ENCODE assay signal across 8 cellular contexts in genomic region chr11:47249378-47249715, GRCh38. TPM values are rescaled to one million over a fixed set of nuclear protein-coding genes. Genes with fewer than 3 reads are reported as not detected.
A peak's percentile ranks its signal among the peaks of the same experiment; 100 is the strongest.
DNase-seq lines count a peak whose midpoint lies in the region; ATAC-seq and TF ChIP-seq lines count a peak whose summit lies in the region.

No MANE protein-coding gene starts in this region.

- peak overlapping the region; percentile 92 for H2AFZ ChIP-seq in ACC112 (ENCODE audit: low read length, unreplicated experiment)

- peak overlapping the region; percentile 72 to 95 for H3K9ac ChIP-seq in colonic mucosa (ENCODE audit: low read depth in 2 of 2, low read length in 2 of 2)

- H3K9me3 Mint-ChIP-seq in naive B cell = no peaks in the 10 kb centered on the region

- peaks cover 29% of the 10 kb centered on the region for H3K79me2 ChIP-seq in ACC112 (ENCODE audit: control insufficient read depth, insufficient read depth, low read length, unreplicated experiment)

- DNase-seq in colonic mucosa (no peak), naive B cell (no peak), hippocampal formation (lab: John Stamatoyannopoulos, UW) (no peak), NCI-H146 treated with DMSO at 0.1 percent for 48 hours (lab: John Stamatoyannopoulos, UW; ENCODE audit: unreplicated experiment) (no peak), NCI-H2107 (lab: John Stamatoyannopoulos, UW) (no peak)

- peaks cover 10 to 33% (median 14%) of the 10 kb centered on the region in 3 donors for H3K4me1 Mint-ChIP-seq in naive B cell

- no peak for TF ChIP-seq CTCF in colonic mucosa (IDR thresholded peaks at IDR 0.05)

- H3K36me3 Mint-ChIP-seq in naive B cell = peaks cover 0 to 7% of the 10 kb centered on the region in 2 donors

- no peak overlapping the region for H3K27ac ChIP-seq in ACC112 (ENCODE audit: low read depth, low read length)
- peak overlapping the region; percentile 84 for H3K27ac ChIP-seq in KOPT-K1 (ENCODE audit: low read depth, low read length, poor library complexity, severe bottlenecking)
- H3K27ac ChIP-seq in colonic mucosa = peak overlapping the region; percentile 73

- H3K27ac Mint-ChIP-seq in naive B cell = peak overlapping the region in 2 of 6 donors; percentile 94 to 95

- no peaks in the 10 kb centered on the region for H3K9me3 ChIP-seq in KOPT-K1 (ENCODE audit: insufficient read depth, low read length, poor library complexity, severe bottlenecking)
- no peaks in the 10 kb centered on the region for H3K9me3 ChIP-seq in colonic mucosa

- H3K4me3 Mint-ChIP-seq in naive B cell = peak overlapping the region; percentile 89 to 100 (median 97)

- H3K4me1 ChIP-seq in ACC112 (ENCODE audit: control insufficient read depth, insufficient read depth, low read length, unreplicated experiment) (peaks cover 23% of the 10 kb centered on the region), colonic mucosa (no peaks in the 10 kb centered on the region)

- no peaks in the 10 kb centered on the region for H3K27me3 Mint-ChIP-seq in naive B cell

- ATAC-seq in naive B cell (ENCODE audit: low read depth in 2 of 2) (no peak), HG03521 (IDR thresholded peaks at IDR 0.05; ENCODE audit: unreplicated experiment) (no peak)

- H3K27me3 ChIP-seq in ACC112 (ENCODE audit: insufficient read depth, low read length) (no peaks in the 10 kb centered on the region), colonic mucosa (no peaks in the 10 kb centered on the region)

- H3K36me3 ChIP-seq in ACC112 (ENCODE audit: insufficient read depth, low read length) = no peaks in the 10 kb centered on the region
- peaks cover 24% of the 10 kb centered on the region for H3K36me3 ChIP-seq in KOPT-K1 (ENCODE audit: insufficient read depth, low read length)
- H3K36me3 ChIP-seq in colonic mucosa = no peaks in the 10 kb centered on the region

- intact Hi-C loops in colonic mucosa (cut with DNase I) = no loop called here

- peak overlapping the region; percentile 97 for H3K4me3 ChIP-seq in ACC112 (ENCODE audit: low read depth, low read length)
- peak overlapping the region; percentile 67 for H3K4me3 ChIP-seq in colonic mucosa

RNA-seq across cellular contexts. Expression of gene ACP2, which starts 0.7 kb away (rescaled TPM):
- total RNA-seq in colonic mucosa = 10 to 100 TPM; 35.3 to 39.7 TPM
- 1 to 10 TPM in 5 of 6 donors, not detected in 1; 1.6 to 8.1 (median 2.2) TPM for polyA plus RNA-seq in naive B cell (ENCODE audit: low read depth in 6 of 6)

RNA-seq across cellular contexts. Expression of gene NR1H3, which starts 8.4 kb away (rescaled TPM):
- total RNA-seq in colonic mucosa = 10 to 100 TPM; 28.3 to 43.1 TPM
- polyA plus RNA-seq in naive B cell (ENCODE audit: low read depth in 6 of 6) = 10 to 100 TPM in 1 of 6 donors, 1 to 10 TPM in 5; 3.2 to 12.5 (median 5.2) TPM

RNA-seq across cellular contexts. Expression of gene MADD, which starts 20.6 kb away (rescaled TPM):
- total RNA-seq in colonic mucosa = 10 to 100 TPM; 35.5 to 45.9 TPM
- polyA plus RNA-seq in naive B cell (ENCODE audit: low read depth in 6 of 6) = 10 to 100 TPM; 12.1 to 24.8 (median 16.4) TPM

RNA-seq across cellular contexts. Expression of gene DDB2, which starts 34.6 kb away (rescaled TPM):
- total RNA-seq in colonic mucosa = 10 to 100 TPM; 28.0 to 46.5 TPM
- 10 to 100 TPM in 5 of 6 donors, 1 to 10 TPM in 1; 6.5 to 25.3 (median 22.9) TPM for polyA plus RNA-seq in naive B cell (ENCODE audit: low read depth in 6 of 6)
